Comparison of ENCODE assay signal across 2 cellular contexts in the genomic region with DNA sequence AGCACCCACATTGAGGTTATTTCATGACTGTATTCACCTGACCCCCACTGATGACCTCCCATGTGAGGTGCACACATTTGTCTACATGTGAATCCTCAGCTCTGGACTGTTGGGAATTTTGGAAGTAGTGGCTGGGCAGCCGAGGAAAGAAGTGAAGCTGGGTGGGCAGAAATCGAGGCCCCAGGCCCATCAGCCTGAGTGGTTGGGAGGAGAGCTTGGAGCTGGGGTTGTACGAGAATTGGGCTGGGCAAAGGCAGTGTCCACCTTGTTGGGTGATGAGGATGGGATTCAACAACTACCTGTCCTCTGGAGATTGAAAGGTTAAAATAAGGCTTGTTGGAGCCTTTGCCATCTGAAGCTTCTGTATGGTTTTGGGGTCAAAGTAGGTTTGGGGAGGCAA.
TF ChIP-seq lines count a peak whose summit lies in the region.

No MANE protein-coding gene starts in this region.

TF ChIP-seq in WTC11, 78 proteins besides CTCF, POLR2A, EP300 and RAD21:
- TF ChIP-seq, protein P1, sequence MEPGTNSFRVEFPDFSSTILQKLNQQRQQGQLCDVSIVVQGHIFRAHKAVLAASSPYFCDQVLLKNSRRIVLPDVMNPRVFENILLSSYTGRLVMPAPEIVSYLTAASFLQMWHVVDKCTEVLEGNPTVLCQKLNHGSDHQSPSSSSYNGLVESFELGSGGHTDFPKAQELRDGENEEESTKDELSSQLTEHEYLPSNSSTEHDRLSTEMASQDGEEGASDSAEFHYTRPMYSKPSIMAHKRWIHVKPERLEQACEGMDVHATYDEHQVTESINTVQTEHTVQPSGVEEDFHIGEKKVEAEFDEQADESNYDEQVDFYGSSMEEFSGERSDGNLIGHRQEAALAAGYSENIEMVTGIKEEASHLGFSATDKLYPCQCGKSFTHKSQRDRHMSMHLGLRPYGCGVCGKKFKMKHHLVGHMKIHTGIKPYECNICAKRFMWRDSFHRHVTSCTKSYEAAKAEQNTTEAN (CRISPR knock-in tag; IDR thresholded peaks at IDR 0.05): no peak
- TF ChIP-seq, protein P2, sequence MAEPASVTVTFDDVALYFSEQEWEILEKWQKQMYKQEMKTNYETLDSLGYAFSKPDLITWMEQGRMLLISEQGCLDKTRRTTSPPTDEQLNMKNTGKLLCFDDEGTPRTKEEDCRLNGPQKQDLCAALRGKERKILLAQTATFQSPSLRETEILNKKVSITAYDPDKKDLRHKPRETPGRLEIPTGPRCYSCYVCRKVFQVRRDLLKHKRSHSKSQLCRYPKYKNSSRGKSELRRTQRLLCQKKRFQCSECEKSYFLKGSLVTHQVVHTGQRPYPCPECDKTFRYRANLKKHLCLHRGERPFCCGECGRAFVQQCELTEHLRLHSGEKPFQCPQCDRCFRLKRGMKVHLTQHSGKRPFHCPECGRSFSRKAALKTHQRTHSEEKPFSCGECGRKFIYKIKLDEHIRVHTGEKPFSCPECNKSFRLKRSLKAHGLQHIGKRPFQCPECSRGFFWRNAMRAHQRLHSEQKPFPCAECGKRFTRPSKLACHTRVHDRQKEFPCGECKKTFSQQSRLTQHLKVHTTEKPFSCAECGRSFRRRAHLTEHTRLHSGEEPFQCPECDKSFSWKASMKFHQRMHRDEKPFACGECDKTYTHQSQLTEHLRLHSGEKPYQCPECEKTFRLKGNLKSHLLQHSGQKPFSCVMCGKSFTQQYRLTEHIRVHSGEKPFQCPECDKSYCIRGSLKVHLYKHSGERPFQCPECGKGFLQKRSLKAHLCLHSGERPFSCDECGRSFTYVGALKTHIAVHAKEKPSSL (CRISPR knock-in tag; conservative IDR thresholded peaks at IDR 0.05): no peak
- TF ChIP-seq, protein P3, sequence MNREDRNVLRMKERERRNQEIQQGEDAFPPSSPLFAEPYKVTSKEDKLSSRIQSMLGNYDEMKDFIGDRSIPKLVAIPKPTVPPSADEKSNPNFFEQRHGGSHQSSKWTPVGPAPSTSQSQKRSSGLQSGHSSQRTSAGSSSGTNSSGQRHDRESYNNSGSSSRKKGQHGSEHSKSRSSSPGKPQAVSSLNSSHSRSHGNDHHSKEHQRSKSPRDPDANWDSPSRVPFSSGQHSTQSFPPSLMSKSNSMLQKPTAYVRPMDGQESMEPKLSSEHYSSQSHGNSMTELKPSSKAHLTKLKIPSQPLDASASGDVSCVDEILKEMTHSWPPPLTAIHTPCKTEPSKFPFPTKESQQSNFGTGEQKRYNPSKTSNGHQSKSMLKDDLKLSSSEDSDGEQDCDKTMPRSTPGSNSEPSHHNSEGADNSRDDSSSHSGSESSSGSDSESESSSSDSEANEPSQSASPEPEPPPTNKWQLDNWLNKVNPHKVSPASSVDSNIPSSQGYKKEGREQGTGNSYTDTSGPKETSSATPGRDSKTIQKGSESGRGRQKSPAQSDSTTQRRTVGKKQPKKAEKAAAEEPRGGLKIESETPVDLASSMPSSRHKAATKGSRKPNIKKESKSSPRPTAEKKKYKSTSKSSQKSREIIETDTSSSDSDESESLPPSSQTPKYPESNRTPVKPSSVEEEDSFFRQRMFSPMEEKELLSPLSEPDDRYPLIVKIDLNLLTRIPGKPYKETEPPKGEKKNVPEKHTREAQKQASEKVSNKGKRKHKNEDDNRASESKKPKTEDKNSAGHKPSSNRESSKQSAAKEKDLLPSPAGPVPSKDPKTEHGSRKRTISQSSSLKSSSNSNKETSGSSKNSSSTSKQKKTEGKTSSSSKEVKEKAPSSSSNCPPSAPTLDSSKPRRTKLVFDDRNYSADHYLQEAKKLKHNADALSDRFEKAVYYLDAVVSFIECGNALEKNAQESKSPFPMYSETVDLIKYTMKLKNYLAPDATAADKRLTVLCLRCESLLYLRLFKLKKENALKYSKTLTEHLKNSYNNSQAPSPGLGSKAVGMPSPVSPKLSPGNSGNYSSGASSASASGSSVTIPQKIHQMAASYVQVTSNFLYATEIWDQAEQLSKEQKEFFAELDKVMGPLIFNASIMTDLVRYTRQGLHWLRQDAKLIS (CRISPR knock-in tag; IDR thresholded peaks at IDR 0.05; ENCODE audit: borderline replicate concordance): no peak
- TF ChIP-seq NR2C2 (CRISPR knock-in tag; IDR thresholded peaks at IDR 0.05) (no peak), ZNF396 (CRISPR knock-in tag; IDR thresholded peaks at IDR 0.05; ENCODE audit: borderline replicate concordance) (no peak)
- TF ChIP-seq, protein P4, sequence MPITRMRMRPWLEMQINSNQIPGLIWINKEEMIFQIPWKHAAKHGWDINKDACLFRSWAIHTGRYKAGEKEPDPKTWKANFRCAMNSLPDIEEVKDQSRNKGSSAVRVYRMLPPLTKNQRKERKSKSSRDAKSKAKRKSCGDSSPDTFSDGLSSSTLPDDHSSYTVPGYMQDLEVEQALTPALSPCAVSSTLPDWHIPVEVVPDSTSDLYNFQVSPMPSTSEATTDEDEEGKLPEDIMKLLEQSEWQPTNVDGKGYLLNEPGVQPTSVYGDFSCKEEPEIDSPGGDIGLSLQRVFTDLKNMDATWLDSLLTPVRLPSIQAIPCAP (CRISPR knock-in tag; IDR thresholded peaks at IDR 0.05): no peak

TF ChIP-seq in H1, 55 proteins besides CTCF, POLR2A, EP300 and RAD21 (continued from another document):
- no peak for TF ChIP-seq HDAC6 (IDR thresholded peaks at IDR 0.05; ENCODE audit: low read depth, low read length)
- no peak for TF ChIP-seq TAF7 (optimal IDR thresholded peaks at IDR 0.05; ENCODE audit: borderline replicate concordance, low read depth, low read length)
- TF ChIP-seq CBX5 (IDR thresholded peaks at IDR 0.05; ENCODE audit: low read depth, low read length): no peak
- TF ChIP-seq BCL11A (IDR thresholded peaks at IDR 0.05; ENCODE audit: low read depth in 2 of 2, low read length in 2 of 2): no peak
- TF ChIP-seq, protein P5, sequence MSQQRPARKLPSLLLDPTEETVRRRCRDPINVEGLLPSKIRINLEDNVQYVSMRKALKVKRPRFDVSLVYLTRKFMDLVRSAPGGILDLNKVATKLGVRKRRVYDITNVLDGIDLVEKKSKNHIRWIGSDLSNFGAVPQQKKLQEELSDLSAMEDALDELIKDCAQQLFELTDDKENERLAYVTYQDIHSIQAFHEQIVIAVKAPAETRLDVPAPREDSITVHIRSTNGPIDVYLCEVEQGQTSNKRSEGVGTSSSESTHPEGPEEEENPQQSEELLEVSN (IDR thresholded peaks at IDR 0.05): no peak
- TF ChIP-seq SP4 (IDR thresholded peaks at IDR 0.05; ENCODE audit: low read length): no peak
- TF ChIP-seq, protein P6, sequence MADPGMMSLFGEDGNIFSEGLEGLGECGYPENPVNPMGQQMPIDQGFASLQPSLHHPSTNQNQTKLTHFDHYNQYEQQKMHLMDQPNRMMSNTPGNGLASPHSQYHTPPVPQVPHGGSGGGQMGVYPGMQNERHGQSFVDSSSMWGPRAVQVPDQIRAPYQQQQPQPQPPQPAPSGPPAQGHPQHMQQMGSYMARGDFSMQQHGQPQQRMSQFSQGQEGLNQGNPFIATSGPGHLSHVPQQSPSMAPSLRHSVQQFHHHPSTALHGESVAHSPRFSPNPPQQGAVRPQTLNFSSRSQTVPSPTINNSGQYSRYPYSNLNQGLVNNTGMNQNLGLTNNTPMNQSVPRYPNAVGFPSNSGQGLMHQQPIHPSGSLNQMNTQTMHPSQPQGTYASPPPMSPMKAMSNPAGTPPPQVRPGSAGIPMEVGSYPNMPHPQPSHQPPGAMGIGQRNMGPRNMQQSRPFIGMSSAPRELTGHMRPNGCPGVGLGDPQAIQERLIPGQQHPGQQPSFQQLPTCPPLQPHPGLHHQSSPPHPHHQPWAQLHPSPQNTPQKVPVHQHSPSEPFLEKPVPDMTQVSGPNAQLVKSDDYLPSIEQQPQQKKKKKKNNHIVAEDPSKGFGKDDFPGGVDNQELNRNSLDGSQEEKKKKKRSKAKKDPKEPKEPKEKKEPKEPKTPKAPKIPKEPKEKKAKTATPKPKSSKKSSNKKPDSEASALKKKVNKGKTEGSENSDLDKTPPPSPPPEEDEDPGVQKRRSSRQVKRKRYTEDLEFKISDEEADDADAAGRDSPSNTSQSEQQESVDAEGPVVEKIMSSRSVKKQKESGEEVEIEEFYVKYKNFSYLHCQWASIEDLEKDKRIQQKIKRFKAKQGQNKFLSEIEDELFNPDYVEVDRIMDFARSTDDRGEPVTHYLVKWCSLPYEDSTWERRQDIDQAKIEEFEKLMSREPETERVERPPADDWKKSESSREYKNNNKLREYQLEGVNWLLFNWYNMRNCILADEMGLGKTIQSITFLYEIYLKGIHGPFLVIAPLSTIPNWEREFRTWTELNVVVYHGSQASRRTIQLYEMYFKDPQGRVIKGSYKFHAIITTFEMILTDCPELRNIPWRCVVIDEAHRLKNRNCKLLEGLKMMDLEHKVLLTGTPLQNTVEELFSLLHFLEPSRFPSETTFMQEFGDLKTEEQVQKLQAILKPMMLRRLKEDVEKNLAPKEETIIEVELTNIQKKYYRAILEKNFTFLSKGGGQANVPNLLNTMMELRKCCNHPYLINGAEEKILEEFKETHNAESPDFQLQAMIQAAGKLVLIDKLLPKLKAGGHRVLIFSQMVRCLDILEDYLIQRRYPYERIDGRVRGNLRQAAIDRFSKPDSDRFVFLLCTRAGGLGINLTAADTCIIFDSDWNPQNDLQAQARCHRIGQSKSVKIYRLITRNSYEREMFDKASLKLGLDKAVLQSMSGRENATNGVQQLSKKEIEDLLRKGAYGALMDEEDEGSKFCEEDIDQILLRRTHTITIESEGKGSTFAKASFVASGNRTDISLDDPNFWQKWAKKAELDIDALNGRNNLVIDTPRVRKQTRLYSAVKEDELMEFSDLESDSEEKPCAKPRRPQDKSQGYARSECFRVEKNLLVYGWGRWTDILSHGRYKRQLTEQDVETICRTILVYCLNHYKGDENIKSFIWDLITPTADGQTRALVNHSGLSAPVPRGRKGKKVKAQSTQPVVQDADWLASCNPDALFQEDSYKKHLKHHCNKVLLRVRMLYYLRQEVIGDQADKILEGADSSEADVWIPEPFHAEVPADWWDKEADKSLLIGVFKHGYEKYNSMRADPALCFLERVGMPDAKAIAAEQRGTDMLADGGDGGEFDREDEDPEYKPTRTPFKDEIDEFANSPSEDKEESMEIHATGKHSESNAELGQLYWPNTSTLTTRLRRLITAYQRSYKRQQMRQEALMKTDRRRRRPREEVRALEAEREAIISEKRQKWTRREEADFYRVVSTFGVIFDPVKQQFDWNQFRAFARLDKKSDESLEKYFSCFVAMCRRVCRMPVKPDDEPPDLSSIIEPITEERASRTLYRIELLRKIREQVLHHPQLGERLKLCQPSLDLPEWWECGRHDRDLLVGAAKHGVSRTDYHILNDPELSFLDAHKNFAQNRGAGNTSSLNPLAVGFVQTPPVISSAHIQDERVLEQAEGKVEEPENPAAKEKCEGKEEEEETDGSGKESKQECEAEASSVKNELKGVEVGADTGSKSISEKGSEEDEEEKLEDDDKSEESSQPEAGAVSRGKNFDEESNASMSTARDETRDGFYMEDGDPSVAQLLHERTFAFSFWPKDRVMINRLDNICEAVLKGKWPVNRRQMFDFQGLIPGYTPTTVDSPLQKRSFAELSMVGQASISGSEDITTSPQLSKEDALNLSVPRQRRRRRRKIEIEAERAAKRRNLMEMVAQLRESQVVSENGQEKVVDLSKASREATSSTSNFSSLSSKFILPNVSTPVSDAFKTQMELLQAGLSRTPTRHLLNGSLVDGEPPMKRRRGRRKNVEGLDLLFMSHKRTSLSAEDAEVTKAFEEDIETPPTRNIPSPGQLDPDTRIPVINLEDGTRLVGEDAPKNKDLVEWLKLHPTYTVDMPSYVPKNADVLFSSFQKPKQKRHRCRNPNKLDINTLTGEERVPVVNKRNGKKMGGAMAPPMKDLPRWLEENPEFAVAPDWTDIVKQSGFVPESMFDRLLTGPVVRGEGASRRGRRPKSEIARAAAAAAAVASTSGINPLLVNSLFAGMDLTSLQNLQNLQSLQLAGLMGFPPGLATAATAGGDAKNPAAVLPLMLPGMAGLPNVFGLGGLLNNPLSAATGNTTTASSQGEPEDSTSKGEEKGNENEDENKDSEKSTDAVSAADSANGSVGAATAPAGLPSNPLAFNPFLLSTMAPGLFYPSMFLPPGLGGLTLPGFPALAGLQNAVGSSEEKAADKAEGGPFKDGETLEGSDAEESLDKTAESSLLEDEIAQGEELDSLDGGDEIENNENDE (IDR thresholded peaks at IDR 0.05; ENCODE audit: insufficient replicate concordance, low read length): no peak
- no peak for TF ChIP-seq HDAC2 (IDR thresholded peaks at IDR 0.05; ENCODE audit: borderline replicate concordance in 1 of 2, low read depth in 2 of 2, low read length in 2 of 2)
- TF ChIP-seq SUZ12 (IDR thresholded peaks at IDR 0.05; ENCODE audit: low read length): no peak
- no peak for TF ChIP-seq EZH2 (IDR thresholded peaks at IDR 0.05; ENCODE audit: low read depth, low read length, severe bottlenecking)
- no peak for TF ChIP-seq NANOG (IDR thresholded peaks at IDR 0.05; ENCODE audit: insufficient read depth, low read depth, low read length, poor library complexity, severe bottlenecking)
- no peak for TF ChIP-seq GTF2F1 (IDR thresholded peaks at IDR 0.05; ENCODE audit: borderline replicate concordance, low read depth, low read length)
- no peak for TF ChIP-seq SP1 (IDR thresholded peaks at IDR 0.05; ENCODE audit: low read depth, low read length)
TF ChIP-seq in H1: peak in this region for 0.
